ENCODE assay signal across 8 cellular contexts in genomic region chr15:50003786-50004334, GRCh38.
DNase-seq lines count a peak whose midpoint lies in the region; ATAC-seq and TF ChIP-seq lines count a peak whose summit lies in the region.

No MANE protein-coding gene starts in this region.

- DNase-seq in 8988T, result peak; percentile 28
- peak; percentile 61 for DNase-seq in NCI-H2081 treated with DMSO at 0.1 percent for 48 hours (lab: John Stamatoyannopoulos, UW)
- peak; percentile 33 for DNase-seq in central memory CD4-positive, alpha-beta T cell
- peak; percentile 51 for DNase-seq in kidney glomerular epithelial cell (lab: John Stamatoyannopoulos, UW)
- DNase-seq in stimulated activated CD4-positive, alpha-beta T cell treated with anti-CD3 and anti-CD28 coated beads, Interleukin-1b, Interleukin-23, amount 100 ng/mL, for 48 hours, result peak; percentile 54

- ATAC-seq in GM18520 (IDR thresholded peaks at IDR 0.05; ENCODE audit: unreplicated experiment) (peak; percentile 97), HG03060 (IDR thresholded peaks at IDR 0.05; ENCODE audit: low read depth, unreplicated experiment) (peak; percentile 91)

- TF ChIP-seq CTCF in WI38 (IDR thresholded peaks at IDR 0.05; ENCODE audit: low read depth, low read length), result peak; percentile 80

- H3K4me3 ChIP-seq in WI38 (ENCODE audit: low read depth, low read length), result no peak overlapping the region
